2 cellular contexts compared by ENCODE assay signal in genomic region chr4:101326586-101326985, GRCh38.
TF ChIP-seq lines count a peak whose summit lies in the region.

No MANE protein-coding gene starts in this region.

TF ChIP-seq in GM23338, 12 proteins besides CTCF, POLR2A, EP300 and RAD21 (continued from another document):
- no peak for TF ChIP-seq POLR2AphosphoS5 (IDR thresholded peaks at IDR 0.05; ENCODE audit: low read depth)
- TF ChIP-seq EZH2 (IDR thresholded peaks at IDR 0.05; ENCODE audit: low read depth, unreplicated experiment), result no peak
- TF ChIP-seq STAT1 (IDR thresholded peaks at IDR 0.05; ENCODE audit: unreplicated experiment), result no peak
- TF ChIP-seq CREB1 (CRISPR knock-in tag; IDR thresholded peaks at IDR 0.05; ENCODE audit: low read depth), result no peak
- TF ChIP-seq ZNF331 (CRISPR knock-in tag; IDR thresholded peaks at IDR 0.05; ENCODE audit: low read depth), result no peak
- no peak for TF ChIP-seq ZNF462 (CRISPR knock-in tag; IDR thresholded peaks at IDR 0.05)
- no peak for TF ChIP-seq ZNF114 (CRISPR knock-in tag; IDR thresholded peaks at IDR 0.05)
- TF ChIP-seq NANOG (IDR thresholded peaks at IDR 0.05; ENCODE audit: borderline replicate concordance), result no peak
- no peak for TF ChIP-seq EZH2phosphoT487 (IDR thresholded peaks at IDR 0.05; ENCODE audit: unreplicated experiment)
- no peak for TF ChIP-seq ETS1 (IDR thresholded peaks at IDR 0.05)

TF ChIP-seq in WTC11, 78 proteins besides CTCF, POLR2A, EP300 and RAD21 (continued from another document):
- TF ChIP-seq ZNF425 (CRISPR knock-in tag; conservative IDR thresholded peaks at IDR 0.05) (no peak), ZNF138 (CRISPR knock-in tag; conservative IDR thresholded peaks at IDR 0.05) (no peak), TP53 (CRISPR knock-in tag; IDR thresholded peaks at IDR 0.05) (no peak)
